21 cellular contexts compared by ENCODE assay signal in the genomic region with DNA sequence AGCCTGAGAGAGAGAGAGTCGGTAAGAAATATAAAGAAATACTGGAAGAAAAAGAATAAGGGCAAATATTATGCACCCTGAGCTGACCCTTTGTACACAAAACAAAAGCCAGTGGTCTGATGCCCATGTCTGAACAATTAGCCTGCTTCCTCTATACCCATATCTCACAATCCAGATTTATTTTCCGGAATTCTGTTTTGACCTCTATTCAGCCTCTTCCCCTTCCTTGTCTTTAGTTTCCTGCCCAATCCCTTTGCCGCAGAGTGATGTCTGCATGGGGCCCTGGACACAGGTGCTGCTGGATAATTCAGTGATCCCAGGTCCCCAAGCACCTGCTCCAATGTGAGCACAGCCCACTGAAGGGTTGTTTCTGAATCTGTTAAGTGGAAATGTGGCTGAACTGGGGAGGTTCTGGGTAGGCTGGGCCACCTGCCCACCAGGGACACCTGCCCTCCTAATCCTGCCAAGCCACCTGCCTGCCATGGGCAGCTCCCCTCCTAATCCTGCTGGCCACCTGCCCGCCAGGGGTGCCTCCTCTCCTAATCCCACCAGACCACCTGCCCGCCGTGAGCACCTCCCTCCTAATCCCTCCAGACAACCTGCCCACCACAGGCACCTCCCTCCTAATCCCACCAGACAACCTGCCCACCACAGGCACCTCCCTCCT. TPM values are rescaled to one million over a fixed set of nuclear protein-coding genes. Genes with fewer than 3 reads are reported as not detected.
"Had no signal": no experiment of that assay in that cellular context is flagged by ENCODE, and none has a peak within 500 bp of the region (broad histone marks: within the 10 kb centered on the region; RNA-seq: fewer than 3 reads in every experiment).

No MANE protein-coding gene starts in this region.

- H3K27ac ChIP-seq: adrenal gland, right atrium auricular region, skin epidermis, tibial artery, uterus had no signal

- H3K27me3 ChIP-seq: adrenal gland, right atrium auricular region, uterus had no signal

- H3K4me3 Mint-ChIP-seq: activated CD4-positive, alpha-beta T cell treated with anti-CD3 and anti-CD28 coated beads, Interleukin-2, amount 10 ng/mL, durations not matched to agents 7 days and 5 days; activated CD8-positive, alpha-beta T cell treated with anti-CD3 and anti-CD28 coated beads, Interleukin-2, amount 10 ng/mL, durations not matched to agents 7 days and 5 days; naive thymus-derived CD8-positive, alpha-beta T cell had no signal

- H3K27me3 Mint-ChIP-seq: activated CD4-positive, alpha-beta T cell treated with anti-CD3 and anti-CD28 coated beads, Interleukin-2, amount 10 ng/mL, durations not matched to agents 7 days and 5 days had no signal

- H3K4me1 ChIP-seq: adrenal gland, right atrium auricular region, tibial artery, uterus had no signal

- H3K27ac Mint-ChIP-seq: activated CD4-positive, alpha-beta T cell treated with anti-CD3 and anti-CD28 coated beads, Interleukin-2, amount 10 ng/mL, durations not matched to agents 7 days and 5 days; activated CD8-positive, alpha-beta T cell treated with anti-CD3 and anti-CD28 coated beads, Interleukin-2, amount 10 ng/mL, durations not matched to agents 7 days and 5 days; immature natural killer cell; naive thymus-derived CD8-positive, alpha-beta T cell had no signal

- H3K36me3 ChIP-seq: adrenal gland, heart right ventricle, right atrium auricular region, tibial artery, uterus had no signal

- DNase-seq: activated CD4-positive, alpha-beta T cell treated with anti-CD3 and anti-CD28 coated beads, Interleukin-2, amount 10 ng/mL, durations not matched to agents 7 days and 5 days; activated CD8-positive, alpha-beta T cell treated with anti-CD3 and anti-CD28 coated beads, Interleukin-2, amount 10 ng/mL, durations not matched to agents 7 days and 5 days; activated effector memory CD4-positive, alpha-beta T cell treated with anti-CD3 and anti-CD28 coated beads, Interleukin-2, amount 50 U/mL, for 16 hours; activated naive CD4-positive, alpha-beta T cell treated with anti-CD3 and anti-CD28 coated beads, Interleukin-2, amount 50 U/mL, for 16 hours; activated T-cell treated with anti-CD3 and anti-CD28 coated beads, Interleukin-2, amount 50 U/mL, for 48 hours; immature natural killer cell; kidney glomerular epithelial cell; left ventricle myocardium superior; mesendoderm; naive thymus-derived CD8-positive, alpha-beta T cell; stimulated activated naive CD8-positive, alpha-beta T cell treated with anti-CD3 and anti-CD28 coated beads, Interleukin-15, Interleukin-2, amounts not matched to agents 100 U/mL and 50 U/mL, for 24 hours; T1000; tibial artery; uterus had no signal

- ATAC-seq: activated CD4-positive, CD25-positive, alpha-beta regulatory T cell treated with anti-CD3 and anti-CD28 coated beads, Interleukin-2, amount 50 U/mL, for 24 hours; activated CD8-positive, alpha-beta T cell treated with anti-CD3 and anti-CD28 coated beads, Interleukin-2, amount 10 ng/mL, durations not matched to agents 7 days and 5 days; naive thymus-derived CD8-positive, alpha-beta T cell; stimulated activated naive CD8-positive, alpha-beta T cell treated with anti-CD3 and anti-CD28 coated beads, Interleukin-15, Interleukin-2, amounts not matched to agents 100 U/mL and 50 U/mL, for 24 hours had no signal

- H3K4me1 Mint-ChIP-seq: activated CD4-positive, alpha-beta T cell treated with anti-CD3 and anti-CD28 coated beads, Interleukin-2, amount 10 ng/mL, durations not matched to agents 7 days and 5 days; naive thymus-derived CD8-positive, alpha-beta T cell had no signal

- H3K4me3 ChIP-seq: adrenal gland, heart right ventricle, right atrium auricular region, skin epidermis, tibial artery, uterus had no signal

RNA-seq across cellular contexts. Expression of gene ADGRA1, which starts 23.0 kb away (rescaled TPM):
- total RNA-seq: activated CD4-positive, alpha-beta T cell treated with anti-CD3 and anti-CD28 coated beads, Interleukin-2, amount 10 ng/mL, durations not matched to agents 7 days and 5 days; activated CD8-positive, alpha-beta T cell treated with anti-CD3 and anti-CD28 coated beads, Interleukin-2, amount 10 ng/mL, durations not matched to agents 7 days and 5 days; left ventricle myocardium superior; mucosa of gallbladder; naive thymus-derived CD8-positive, alpha-beta T cell; T-helper 1 cell treated with Interleukin-12 subunit alpha and Interleukin-12 subunit beta and Interleukin-4 antibody, amounts not matched to agents 30 ng/mL and 1 ng/mL, for 36 hours had no signal
